Comparison of ENCODE assay signal across 10 cellular contexts in the genomic region with DNA sequence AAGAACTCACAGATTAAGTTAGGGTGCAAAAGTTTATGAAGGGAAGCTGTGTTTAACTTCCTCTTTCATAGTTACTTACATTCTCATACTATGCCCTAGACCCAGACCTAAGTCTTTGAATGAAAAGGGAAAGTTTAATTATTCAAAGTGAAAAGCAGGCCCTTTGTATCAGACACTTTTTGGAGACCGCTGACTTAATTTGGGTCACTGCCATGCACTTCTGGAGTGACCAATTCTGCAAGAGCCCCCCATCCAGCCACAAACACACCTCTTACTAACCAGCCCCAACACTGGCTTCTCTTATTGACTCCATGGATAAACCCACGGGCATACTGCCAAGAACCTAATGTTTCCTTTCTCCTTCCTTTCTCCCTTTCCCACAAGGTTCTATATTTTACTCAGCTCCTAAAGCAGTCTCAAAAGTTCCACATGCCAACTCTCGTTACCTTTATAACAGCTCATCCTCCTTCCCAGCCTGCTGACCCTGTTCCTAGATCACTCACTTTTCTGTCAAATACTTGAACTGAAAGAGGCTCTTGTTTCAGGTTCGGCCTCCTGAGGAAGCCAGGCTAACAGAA. TPM values are rescaled to one million over a fixed set of nuclear protein-coding genes. Genes with fewer than 3 reads are reported as not detected.
A peak's percentile ranks its signal among the peaks of the same experiment; 100 is the strongest.
DNase-seq lines count a peak whose midpoint lies in the region; ATAC-seq and TF ChIP-seq lines count a peak whose summit lies in the region.
"Had no signal": no experiment of that assay in that cellular context is flagged by ENCODE, and none has a peak within 500 bp of the region (broad histone marks: within the 10 kb centered on the region; RNA-seq: fewer than 3 reads in every experiment).

No MANE protein-coding gene starts in this region.

- H3K4me3 Mint-ChIP-seq in glutamatergic neuron (ENCODE audit: unreplicated experiment) = no peak overlapping the region

- no peak overlapping the region for H2AFZ ChIP-seq in Karpas-422 (ENCODE audit: low read length)

- H3K9me3 Mint-ChIP-seq in glutamatergic neuron (ENCODE audit: unreplicated experiment) = no peaks in the 10 kb centered on the region

- TF ChIP-seq POLR2A in erythroblast (IDR thresholded peaks at IDR 0.05; ENCODE audit: low read length) = no peak

- H3K36me3 Mint-ChIP-seq in glutamatergic neuron (ENCODE audit: unreplicated experiment) = no peaks in the 10 kb centered on the region

- peak; percentile 3 for DNase-seq in NCI-H2029 (lab: John Stamatoyannopoulos, UW)
- DNase-seq in NCI-H2029 treated with DMSO at 0.1 percent for 48 hours (lab: John Stamatoyannopoulos, UW) = no peak
- peak; percentile 70 for DNase-seq in Karpas-422
- peak; percentile 20 for DNase-seq in cerebellar cortex (ENCODE audit: low spot score)
- no peak for DNase-seq in glutamatergic neuron
- DNase-seq in erythroblast (lab: John Stamatoyannopoulos, UW) = no peak
- DNase-seq in COLO668 (lab: John Stamatoyannopoulos, UW; ENCODE audit: unreplicated experiment) = no peak

- no peak for TF ChIP-seq CTCF in glutamatergic neuron (IDR thresholded peaks at IDR 0.05; ENCODE audit: partially characterized antibody, unreplicated experiment)

- H3K27me3 ChIP-seq in Karpas-422 (ENCODE audit: low read length) = no peaks in the 10 kb centered on the region

- no peak overlapping the region for H3K4me3 ChIP-seq in Karpas-422 (ENCODE audit: low read length)
- H3K4me3 ChIP-seq: lung had no signal

- H3K27ac ChIP-seq in Karpas-422 (ENCODE audit: low read length) = peak overlapping the region; percentile 58
- H3K27ac ChIP-seq: VCaP had no signal

- H3K4me1 ChIP-seq in Karpas-422 (ENCODE audit: low read length) = peaks cover 55% of the 10 kb centered on the region

- H3K4me1 Mint-ChIP-seq in glutamatergic neuron (ENCODE audit: low read depth, unreplicated experiment) = no peaks in the 10 kb centered on the region

- H3K27me3 Mint-ChIP-seq in glutamatergic neuron (ENCODE audit: unreplicated experiment) = peaks cover 2% of the 10 kb centered on the region

- no peak overlapping the region for H3K9ac ChIP-seq in Karpas-422 (ENCODE audit: low read length)

- H3K9me2 ChIP-seq in Karpas-422 (replicated peaks; ENCODE audit: insufficient read depth, low read length) = no peaks in the 10 kb centered on the region

- H3K36me3 ChIP-seq in Karpas-422 (ENCODE audit: insufficient read depth, low read length) = peaks cover 41% of the 10 kb centered on the region

- H3K79me2 ChIP-seq in Karpas-422 (ENCODE audit: low read length) = peaks cover 24% of the 10 kb centered on the region

- peak; percentile 81 for ATAC-seq in GM21717 (IDR thresholded peaks at IDR 0.05; ENCODE audit: unreplicated experiment)

- peak overlapping the region; percentile 4 for H3K4me2 ChIP-seq in Karpas-422 (ENCODE audit: low read depth, low read length, poor library complexity, severe bottlenecking)

- H3K9me3 ChIP-seq in Karpas-422 (ENCODE audit: low read length) = no peaks in the 10 kb centered on the region

- no peaks in the 10 kb centered on the region for H4K20me1 ChIP-seq in Karpas-422 (ENCODE audit: insufficient read depth, low read depth, low read length)

- no peak overlapping the region for H3K27ac Mint-ChIP-seq in glutamatergic neuron (ENCODE audit: unreplicated experiment)

RNA-seq across cellular contexts. Expression of gene ABCE1, which starts 34.5 kb away (rescaled TPM):
- total RNA-seq in Karpas-422 (2014; rRNA removed; shearing (Covaris generic); ENCODE audit: low replicate concordance) = 117 and 237 TPM in 2 replicates
- total RNA-seq in glutamatergic neuron (ENCODE audit: unreplicated experiment) = 36.2 TPM

RNA-seq across cellular contexts. Expression of gene ANAPC10, which starts 34.6 kb away (rescaled TPM):
- 62.7 and 75.3 TPM in 2 replicates for total RNA-seq in Karpas-422 (2014; rRNA removed; shearing (Covaris generic); ENCODE audit: low replicate concordance)
- total RNA-seq in glutamatergic neuron (ENCODE audit: unreplicated experiment) = 16.2 TPM

RNA-seq across cellular contexts. Expression of gene OTUD4, which starts 47.8 kb away (rescaled TPM):
- 18.2 and 62.1 TPM in 2 replicates for total RNA-seq in Karpas-422 (2014; rRNA removed; shearing (Covaris generic); ENCODE audit: low replicate concordance)
- total RNA-seq in glutamatergic neuron (ENCODE audit: unreplicated experiment) = 22.7 TPM

Comparison
In these comparisons a context has a peak if more than half of its experiments do, and no peak if none do; other contexts are left out.
1. DNase-seq: peak in NCI-H2029 (single experiment), Karpas-422 (single experiment) and cerebellar cortex (single experiment); none in NCI-H2029 treated with DMSO at 0.1 percent for 48 hours (single experiment), glutamatergic neuron (single experiment), erythroblast (0 of 2) and COLO668 (single experiment).